2 cellular contexts compared by ENCODE assay signal in the genomic region with DNA sequence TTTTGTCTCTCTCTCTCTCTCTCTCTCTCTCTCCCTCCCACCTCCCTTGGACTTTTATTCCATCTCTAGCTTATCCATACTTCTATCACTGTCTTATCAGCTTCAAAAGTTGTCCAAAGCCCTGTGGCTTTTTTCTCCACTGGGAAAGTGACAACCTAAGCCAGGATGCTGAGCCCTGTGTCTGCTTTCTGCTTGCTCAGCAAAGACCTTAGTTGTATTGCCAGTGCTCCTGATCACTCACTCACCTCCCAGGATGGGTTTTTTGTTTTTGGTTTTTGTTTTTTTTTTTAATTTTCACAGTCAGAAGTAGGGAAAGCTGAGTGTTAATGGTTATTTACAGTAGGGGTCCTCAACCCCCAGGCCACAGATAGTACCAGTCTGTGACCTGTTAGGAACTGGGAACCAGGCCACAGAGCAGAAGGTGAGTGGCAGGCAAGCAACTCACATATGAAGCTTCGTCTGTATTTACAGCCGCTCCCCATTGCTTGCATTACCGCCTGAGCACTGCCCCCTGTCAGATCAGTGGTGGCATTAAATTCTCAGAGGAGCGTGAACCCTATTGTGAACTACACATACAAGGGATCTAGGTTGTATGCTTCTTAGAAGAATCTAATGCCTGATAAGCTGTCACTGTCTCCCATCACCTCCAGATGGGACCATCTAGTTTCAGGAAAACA.
TF ChIP-seq lines count a peak whose summit lies in the region.

No MANE protein-coding gene starts in this region.

TF ChIP-seq in HepG2, 621 proteins besides CTCF, POLR2A, EP300 and RAD21:
- TF ChIP-seq MAFF (IDR thresholded peaks at IDR 0.05; ENCODE audit: low read depth, low read length) (peak; percentile 62; the same call in 1 of the 2 replicates), NFYB (CRISPR knock-in tag; IDR thresholded peaks at IDR 0.05) (no peak), MAFK (conservative IDR thresholded peaks at IDR 0.05 in 1 of 2, IDR thresholded peaks at IDR 0.05 in 1 of 2; ENCODE audit: low read length in 2 of 2) (peak; percentile 55 to 76), HES4 (CRISPR knock-in tag; IDR thresholded peaks at IDR 0.05; ENCODE audit: borderline replicate concordance) (no peak), SRF (IDR thresholded peaks at IDR 0.05; ENCODE audit: low read depth, low read length) (no peak), MAZ (IDR thresholded peaks at IDR 0.05; ENCODE audit: borderline replicate concordance, low read depth, low read length) (no peak), MAZ (CRISPR knock-in tag; IDR thresholded peaks at IDR 0.05; ENCODE audit: low read depth) (no peak), ZNF264 (CRISPR knock-in tag; IDR thresholded peaks at IDR 0.05) (no peak), ZNF12 (CRISPR knock-in tag; IDR thresholded peaks at IDR 0.05) (no peak), ZNF335 (CRISPR knock-in tag; IDR thresholded peaks at IDR 0.05) (no peak), ARNT2 (CRISPR knock-in tag; IDR thresholded peaks at IDR 0.05; ENCODE audit: low read depth) (no peak)
- TF ChIP-seq, protein P1, sequence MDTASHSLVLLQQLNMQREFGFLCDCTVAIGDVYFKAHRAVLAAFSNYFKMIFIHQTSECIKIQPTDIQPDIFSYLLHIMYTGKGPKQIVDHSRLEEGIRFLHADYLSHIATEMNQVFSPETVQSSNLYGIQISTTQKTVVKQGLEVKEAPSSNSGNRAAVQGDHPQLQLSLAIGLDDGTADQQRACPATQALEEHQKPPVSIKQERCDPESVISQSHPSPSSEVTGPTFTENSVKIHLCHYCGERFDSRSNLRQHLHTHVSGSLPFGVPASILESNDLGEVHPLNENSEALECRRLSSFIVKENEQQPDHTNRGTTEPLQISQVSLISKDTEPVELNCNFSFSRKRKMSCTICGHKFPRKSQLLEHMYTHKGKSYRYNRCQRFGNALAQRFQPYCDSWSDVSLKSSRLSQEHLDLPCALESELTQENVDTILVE (CRISPR knock-in tag; IDR thresholded peaks at IDR 0.05) = no peak
TF ChIP-seq in HepG2: peak in this region for 2.

TF ChIP-seq in SK-N-SH, 30 proteins besides CTCF, POLR2A, EP300 and RAD21 (continued from another document):
- TF ChIP-seq, protein P2, sequence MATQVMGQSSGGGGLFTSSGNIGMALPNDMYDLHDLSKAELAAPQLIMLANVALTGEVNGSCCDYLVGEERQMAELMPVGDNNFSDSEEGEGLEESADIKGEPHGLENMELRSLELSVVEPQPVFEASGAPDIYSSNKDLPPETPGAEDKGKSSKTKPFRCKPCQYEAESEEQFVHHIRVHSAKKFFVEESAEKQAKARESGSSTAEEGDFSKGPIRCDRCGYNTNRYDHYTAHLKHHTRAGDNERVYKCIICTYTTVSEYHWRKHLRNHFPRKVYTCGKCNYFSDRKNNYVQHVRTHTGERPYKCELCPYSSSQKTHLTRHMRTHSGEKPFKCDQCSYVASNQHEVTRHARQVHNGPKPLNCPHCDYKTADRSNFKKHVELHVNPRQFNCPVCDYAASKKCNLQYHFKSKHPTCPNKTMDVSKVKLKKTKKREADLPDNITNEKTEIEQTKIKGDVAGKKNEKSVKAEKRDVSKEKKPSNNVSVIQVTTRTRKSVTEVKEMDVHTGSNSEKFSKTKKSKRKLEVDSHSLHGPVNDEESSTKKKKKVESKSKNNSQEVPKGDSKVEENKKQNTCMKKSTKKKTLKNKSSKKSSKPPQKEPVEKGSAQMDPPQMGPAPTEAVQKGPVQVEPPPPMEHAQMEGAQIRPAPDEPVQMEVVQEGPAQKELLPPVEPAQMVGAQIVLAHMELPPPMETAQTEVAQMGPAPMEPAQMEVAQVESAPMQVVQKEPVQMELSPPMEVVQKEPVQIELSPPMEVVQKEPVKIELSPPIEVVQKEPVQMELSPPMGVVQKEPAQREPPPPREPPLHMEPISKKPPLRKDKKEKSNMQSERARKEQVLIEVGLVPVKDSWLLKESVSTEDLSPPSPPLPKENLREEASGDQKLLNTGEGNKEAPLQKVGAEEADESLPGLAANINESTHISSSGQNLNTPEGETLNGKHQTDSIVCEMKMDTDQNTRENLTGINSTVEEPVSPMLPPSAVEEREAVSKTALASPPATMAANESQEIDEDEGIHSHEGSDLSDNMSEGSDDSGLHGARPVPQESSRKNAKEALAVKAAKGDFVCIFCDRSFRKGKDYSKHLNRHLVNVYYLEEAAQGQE (IDR thresholded peaks at IDR 0.05; ENCODE audit: low read depth, low read length) = no peak
- no peak for TF ChIP-seq NRF1 (IDR thresholded peaks at IDR 0.05; ENCODE audit: low read depth, low read length)
- no peak for TF ChIP-seq MXI1 (IDR thresholded peaks at IDR 0.05; ENCODE audit: low read depth, low read length)
- no peak for TF ChIP-seq MEF2A (IDR thresholded peaks at IDR 0.05; ENCODE audit: borderline replicate concordance, low read depth)
- no peak for TF ChIP-seq EZH2phosphoT487 (IDR thresholded peaks at IDR 0.05; ENCODE audit: borderline replicate concordance, low read depth)
- TF ChIP-seq NFIC (IDR thresholded peaks at IDR 0.05; ENCODE audit: borderline replicate concordance) = no peak
- no peak for TF ChIP-seq JUND (IDR thresholded peaks at IDR 0.05)
- no peak for TF ChIP-seq CHD2 (IDR thresholded peaks at IDR 0.05; ENCODE audit: low read length, partially characterized antibody)
- TF ChIP-seq, protein P3, sequence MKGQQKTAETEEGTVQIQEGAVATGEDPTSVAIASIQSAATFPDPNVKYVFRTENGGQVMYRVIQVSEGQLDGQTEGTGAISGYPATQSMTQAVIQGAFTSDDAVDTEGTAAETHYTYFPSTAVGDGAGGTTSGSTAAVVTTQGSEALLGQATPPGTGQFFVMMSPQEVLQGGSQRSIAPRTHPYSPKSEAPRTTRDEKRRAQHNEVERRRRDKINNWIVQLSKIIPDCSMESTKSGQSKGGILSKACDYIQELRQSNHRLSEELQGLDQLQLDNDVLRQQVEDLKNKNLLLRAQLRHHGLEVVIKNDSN (IDR thresholded peaks at IDR 0.05; ENCODE audit: borderline replicate concordance, low read depth) = no peak
- no peak for TF ChIP-seq GABPA (IDR thresholded peaks at IDR 0.05; ENCODE audit: low read depth)
